ENCODE assay signal across 11 cellular contexts in the genomic region with DNA sequence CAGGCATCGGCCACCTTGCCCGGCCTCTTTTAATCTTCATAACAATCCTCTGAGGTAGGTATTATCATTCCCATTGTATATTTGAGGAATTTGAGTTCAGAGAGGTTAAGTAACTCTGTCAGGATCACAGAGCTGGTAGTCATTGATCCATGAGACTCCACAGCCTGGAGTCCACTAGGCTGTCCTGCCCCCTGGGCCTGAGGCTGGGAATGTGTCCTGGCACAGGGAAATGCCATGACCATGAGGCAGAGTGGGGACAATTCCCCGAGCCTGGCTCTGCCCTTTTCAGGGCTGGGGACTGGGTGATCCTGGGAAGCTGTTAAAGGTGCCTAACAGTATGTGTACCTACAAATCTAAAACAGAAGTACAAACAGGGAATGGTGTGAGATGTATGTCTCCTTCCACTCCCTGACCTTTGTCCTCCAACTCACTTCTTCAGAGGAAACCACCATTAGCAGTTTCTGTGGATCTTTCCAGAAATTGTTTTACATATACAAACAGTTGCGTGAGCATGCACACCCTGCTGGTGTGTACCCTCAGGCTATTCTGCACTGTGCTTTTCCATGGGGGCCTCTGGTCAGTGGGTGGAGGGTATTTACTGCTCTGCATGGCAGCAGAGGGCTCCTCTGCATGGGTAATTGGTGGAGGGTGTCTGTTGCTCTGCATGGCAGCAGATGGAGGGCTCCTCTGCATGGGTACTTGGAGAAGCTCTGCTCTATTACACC.
"Had no signal": no experiment of that assay in that cellular context is flagged by ENCODE, and none has a peak within 500 bp of the region (broad histone marks: within the 10 kb centered on the region; RNA-seq: fewer than 3 reads in every experiment).

No MANE protein-coding gene starts in this region.

- H3K27me3 ChIP-seq: cardiac muscle cell, esophagus squamous epithelium, upper lobe of right lung had no signal

- H3K27ac ChIP-seq: cardiac muscle cell, esophagus squamous epithelium, lower lobe of right lung, skin epidermis, thoracic aorta, upper lobe of right lung, VCaP had no signal

- H3K4me3 Mint-ChIP-seq: activated naive CD8-positive, alpha-beta T cell; stimulated activated naive B cell treated with anti-CD40 and anti-IgM and Interleukin-4, amounts not matched to agents 10 μg/mL and 1 μg/mL and 100 μg/mL, for 72 hours; T-helper 1 cell treated with Interleukin-12 subunit alpha and Interleukin-12 subunit beta and Interleukin-4 antibody, amounts not matched to agents 30 μg/mL and 1 μg/mL, for 36 hours had no signal

- H3K36me3 Mint-ChIP-seq: activated naive CD8-positive, alpha-beta T cell; stimulated activated naive B cell treated with anti-CD40 and anti-IgM and Interleukin-4, amounts not matched to agents 10 μg/mL and 1 μg/mL and 100 μg/mL, for 72 hours had no signal

- H3K9me3 ChIP-seq: esophagus squamous epithelium, lower lobe of right lung, thoracic aorta, upper lobe of right lung had no signal

- H3K9me3 Mint-ChIP-seq: stimulated activated naive B cell treated with anti-CD40 and anti-IgM and Interleukin-4, amounts not matched to agents 10 μg/mL and 1 μg/mL and 100 μg/mL, for 72 hours; T-helper 1 cell treated with Interleukin-12 subunit alpha and Interleukin-12 subunit beta and Interleukin-4 antibody, amounts not matched to agents 30 μg/mL and 1 μg/mL, for 36 hours had no signal

- H3K4me3 ChIP-seq: cardiac muscle cell, esophagus squamous epithelium, lower lobe of right lung, skin epidermis, thoracic aorta, upper lobe of right lung had no signal

- H3K27me3 Mint-ChIP-seq: activated naive CD8-positive, alpha-beta T cell; progenitor cell of endocrine pancreas; stimulated activated naive B cell treated with anti-CD40 and anti-IgM and Interleukin-4, amounts not matched to agents 10 μg/mL and 1 μg/mL and 100 μg/mL, for 72 hours had no signal

- H3K27ac Mint-ChIP-seq: activated naive CD8-positive, alpha-beta T cell; stimulated activated naive B cell treated with anti-CD40 and anti-IgM and Interleukin-4, amounts not matched to agents 10 μg/mL and 1 μg/mL and 100 μg/mL, for 72 hours; T-helper 1 cell treated with Interleukin-12 subunit alpha and Interleukin-12 subunit beta and Interleukin-4 antibody, amounts not matched to agents 30 μg/mL and 1 μg/mL, for 36 hours had no signal

- H3K36me3 ChIP-seq: cardiac muscle cell, thoracic aorta had no signal
